20 cellular contexts compared by ENCODE assay signal in the genomic region with DNA sequence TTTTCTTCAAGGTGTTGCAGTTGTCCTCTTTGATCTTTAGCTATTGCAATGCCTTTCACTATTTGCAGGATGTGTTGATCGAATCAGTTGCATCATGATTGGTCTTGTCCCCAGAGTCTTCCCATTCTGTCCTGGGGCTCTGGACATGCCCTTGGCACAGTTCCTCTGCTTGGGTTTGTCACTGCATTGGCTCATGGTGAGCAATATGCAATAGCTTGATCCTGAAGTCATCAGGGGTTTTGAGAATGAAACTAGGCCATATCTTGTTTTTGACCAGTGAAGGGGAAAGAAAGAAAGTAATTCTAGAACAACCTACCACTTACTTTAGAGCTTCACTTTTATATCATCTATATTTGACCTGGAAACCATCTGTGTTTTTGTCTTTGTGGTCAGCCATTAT.
"Had no signal": no experiment of that assay in that cellular context is flagged by ENCODE, and none has a peak within 500 bp of the region (broad histone marks: within the 10 kb centered on the region; RNA-seq: fewer than 3 reads in every experiment).

No MANE protein-coding gene starts in this region.

- H3K4me3 ChIP-seq: ascending aorta, cardiac muscle cell, mucosa of descending colon, prostate gland, right lobe of liver, spleen, transverse colon had no signal

- H3K27me3 ChIP-seq: ascending aorta, cardiac muscle cell, neutrophil, right lobe of liver, spleen, transverse colon had no signal

- ATAC-seq: activated naive CD8-positive, alpha-beta T cell treated with anti-CD3 and anti-CD28 coated beads, Interleukin-2, amount 50 U/mL, for 24 hours; mucosa of descending colon; naive thymus-derived CD8-positive, alpha-beta T cell; stimulated activated naive B cell treated with anti-CD40 and anti-IgM and Interleukin-4, amounts not matched to agents 10 μg/mL and 1 μg/mL and 100 μg/mL, for 72 hours had no signal

- H3K9me3 ChIP-seq: ascending aorta, mucosa of descending colon, prostate gland, right lobe of liver, transverse colon had no signal

- H3K4me1 ChIP-seq: ascending aorta, prostate gland, right lobe of liver, spleen, transverse colon had no signal

- H3K36me3 ChIP-seq: ascending aorta, cardiac muscle cell, neutrophil, prostate gland, right lobe of liver, spleen, transverse colon had no signal

- H3K27ac ChIP-seq: ascending aorta, cardiac muscle cell, epithelial cell of prostate, neutrophil, prostate gland, right lobe of liver, spleen, transverse colon had no signal

- DNase-seq: activated CD4-positive, alpha-beta T cell treated with anti-CD3 and anti-CD28 coated beads for 1 hour; activated CD4-positive, alpha-beta T cell treated with anti-CD3 and anti-CD28 coated beads, Interleukin-2, amount 50 U/mL, for 48 hours; activated naive CD4-positive, alpha-beta T cell; activated naive CD8-positive, alpha-beta T cell treated with anti-CD3 and anti-CD28 coated beads, Interleukin-2, amount 50 U/mL, for 24 hours; cortex of kidney; effector memory CD4-positive, alpha-beta T cell; glutamatergic neuron; mucosa of descending colon; naive thymus-derived CD8-positive, alpha-beta T cell; right lobe of liver; spleen; stimulated activated CD4-positive, alpha-beta T cell treated with anti-CD3 and anti-CD28 coated beads, Interleukin-1b, Interleukin-23, amount 100 ng/mL, for 48 hours; stimulated activated naive B cell treated with anti-CD40 and anti-IgM and Interleukin-4, amounts not matched to agents 10 μg/mL and 1 μg/mL and 100 μg/mL, for 72 hours; substantia nigra; transverse colon had no signal
